ENCODE assay signal across 12 cellular contexts in the genomic region with DNA sequence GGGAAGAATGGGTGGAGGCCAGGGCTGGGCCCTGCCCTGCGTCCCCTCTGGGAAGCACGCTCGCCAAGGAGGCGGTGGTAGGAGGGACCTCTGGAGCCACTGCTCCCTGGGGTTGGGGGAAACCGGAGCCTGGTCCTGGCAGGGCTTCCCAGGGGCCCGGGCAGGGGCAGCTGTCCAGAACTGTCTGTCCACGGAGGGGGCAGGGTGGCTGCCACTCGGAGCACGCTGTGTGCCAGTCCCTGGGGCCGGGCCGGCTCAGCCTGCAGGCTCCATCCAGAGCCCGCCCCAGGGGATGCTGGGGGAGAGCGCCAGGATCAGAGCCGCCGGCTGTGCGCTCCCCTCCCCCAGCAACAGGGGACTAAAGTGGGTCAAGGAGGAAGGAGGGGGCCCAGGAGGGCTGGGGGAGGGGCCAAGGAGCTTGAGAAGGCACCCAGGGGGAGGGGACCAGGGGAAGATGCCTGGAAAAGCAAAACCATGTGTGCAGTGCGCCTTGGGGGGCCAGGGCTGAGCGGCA. TPM values are rescaled to one million over a fixed set of nuclear protein-coding genes. Genes with fewer than 3 reads are reported as not detected.
DNase-seq lines count a peak whose midpoint lies in the region; ATAC-seq and TF ChIP-seq lines count a peak whose summit lies in the region.
"Had no signal": no experiment of that assay in that cellular context is flagged by ENCODE, and none has a peak within 500 bp of the region (broad histone marks: within the 10 kb centered on the region; RNA-seq: fewer than 3 reads in every experiment).

No MANE protein-coding gene starts in this region.

- ATAC-seq in T-helper 17 cell (no peak), HG02610 (IDR thresholded peaks at IDR 0.05; ENCODE audit: unreplicated experiment) (no peak)

- H3K27me3 Mint-ChIP-seq in T-helper 17 cell, result peaks cover 37% of the 10 kb centered on the region

- DNase-seq in left ventricle myocardium inferior (peak; percentile 75), nucleus accumbens (lab: John Stamatoyannopoulos, UW) (peak in 51 of 56 donors; percentile 19 to 86 (median 62)), ureter (ENCODE audit: low spot score) (peak; percentile 64), T-helper 17 cell (no peak), HuH-7 (ENCODE audit: low spot score) (no peak)
- DNase-seq: activated CD4-positive, CD25-positive, alpha-beta regulatory T cell; activated naive CD4-positive, alpha-beta T cell treated with anti-CD3 and anti-CD28 coated beads for 36 hours; GDM1; occipital lobe; stimulated activated CD8-positive, alpha-beta memory T cell treated with anti-CD3 and anti-CD28 coated beads, Interleukin-4, amount 100 ng/mL, for 48 hours had no signal

- H3K4me1 ChIP-seq in left ventricle myocardium inferior, result peaks cover 82% of the 10 kb centered on the region

- H3K4me3 Mint-ChIP-seq in T-helper 17 cell, result no peak overlapping the region
- H3K4me3 Mint-ChIP-seq: activated naive CD4-positive, alpha-beta T cell treated with anti-CD3 and anti-CD28 coated beads for 36 hours had no signal

- H3K9me3 ChIP-seq in left ventricle myocardium inferior (replicated peaks), result no peaks in the 10 kb centered on the region
- H3K9me3 ChIP-seq in T-helper 17 cell (ENCODE audit: control insufficient read depth, low read length, poor library complexity, severe bottlenecking), result no peaks in the 10 kb centered on the region

- peaks cover 23% of the 10 kb centered on the region for H3K27me3 ChIP-seq in left ventricle myocardium inferior (ENCODE audit: low read depth)

- peaks cover 4% of the 10 kb centered on the region for H3K4me1 Mint-ChIP-seq in T-helper 17 cell

- peak overlapping the region; percentile 35 for H3K4me3 ChIP-seq in left ventricle myocardium inferior

- H3K36me3 ChIP-seq in left ventricle myocardium inferior, result no peaks in the 10 kb centered on the region

- no peak for TF ChIP-seq CTCF in left ventricle myocardium inferior (IDR thresholded peaks at IDR 0.05; ENCODE audit: borderline replicate concordance)

- intact Hi-C loops in left ventricle myocardium inferior (cut with micrococcal nuclease), result no loop called here

- H3K36me3 Mint-ChIP-seq in T-helper 17 cell (ENCODE audit: low read depth), result peaks cover 6% of the 10 kb centered on the region

- H3K27ac ChIP-seq in angular gyrus (ENCODE audit: low read depth, low read length) (peak overlapping the region; percentile 59), left ventricle myocardium inferior (replicated peaks) (peak overlapping the region; percentile 87)

- no peak overlapping the region for H3K27ac Mint-ChIP-seq in T-helper 17 cell
- H3K27ac Mint-ChIP-seq: activated naive CD4-positive, alpha-beta T cell treated with anti-CD3 and anti-CD28 coated beads for 36 hours had no signal

RNA-seq across cellular contexts. Expression of a gene that starts 21.4 kb away (rescaled TPM):
- total RNA-seq in left ventricle myocardium inferior (8.6 TPM), ureter (15.7 TPM), T-helper 17 cell (not detected)

Comparison
In these comparisons a context has a peak if more than half of its experiments do, and no peak if none do; other contexts are left out.
1. DNase-seq: peak in left ventricle myocardium inferior (single experiment), nucleus accumbens (51 of 56) and ureter (single experiment); none in T-helper 17 cell (0 of 3) and HuH-7 (single experiment).